21 cellular contexts compared by ENCODE assay signal in the genomic region with DNA sequence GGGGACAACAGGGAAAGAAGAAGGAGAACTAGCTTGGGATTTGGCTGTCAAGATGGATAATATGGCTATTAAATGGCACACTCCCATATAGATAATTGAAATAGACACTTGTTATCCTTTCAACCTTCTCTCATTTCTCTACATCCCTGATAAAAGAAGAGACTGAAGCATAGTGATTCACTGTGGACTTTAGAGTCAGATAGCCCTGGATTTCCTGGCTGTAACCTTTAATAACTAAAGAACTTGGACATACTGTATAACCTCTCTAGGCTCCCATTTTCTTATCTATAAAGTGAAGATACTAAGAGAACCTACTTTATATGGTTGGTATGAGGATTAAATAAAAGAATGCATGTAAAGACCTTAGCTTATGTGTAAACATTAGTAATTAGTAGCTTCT.
DNase-seq lines count a peak whose midpoint lies in the region; ATAC-seq, FAIRE-seq and TF ChIP-seq lines count a peak whose summit lies in the region.
"Had no signal": no experiment of that assay in that cellular context is flagged by ENCODE, and none has a peak within 500 bp of the region (broad histone marks: within the 10 kb centered on the region; RNA-seq: fewer than 3 reads in every experiment).

No MANE protein-coding gene starts in this region.

- H3K36me3 ChIP-seq in liver (ENCODE audit: control insufficient read depth in 4 of 4, insufficient read depth in 3 of 4, low read depth in 1 of 4, low read length in 3 of 4), result peaks cover 0 to 2% (median under 1%) of the 10 kb centered on the region in 4 donors
- no peaks in the 10 kb centered on the region for H3K36me3 ChIP-seq in HepG2 (replicated peaks in 1 of 2; ENCODE audit: control insufficient read depth in 1 of 2, insufficient read depth in 2 of 2, low read length in 2 of 2)
- H3K36me3 ChIP-seq in Karpas-422 (ENCODE audit: insufficient read depth, low read length), result no peaks in the 10 kb centered on the region
- H3K36me3 ChIP-seq in right lobe of liver, result no peaks in the 10 kb centered on the region
- no peaks in the 10 kb centered on the region for H3K36me3 ChIP-seq in hepatocyte (replicated peaks; ENCODE audit: insufficient read depth, low read depth)
- H3K36me3 ChIP-seq: BE2C, HAP-1 had no signal

- peaks cover 10% of the 10 kb centered on the region for H3K4me1 Mint-ChIP-seq in osteocyte (ENCODE audit: unreplicated experiment)

- H3K9ac ChIP-seq in liver (ENCODE audit: low read depth in 1 of 2, low read length in 2 of 2) (no peak overlapping the region), HepG2 (ENCODE audit: insufficient read depth, low read depth, low read length) (no peak overlapping the region), Karpas-422 (ENCODE audit: low read length) (no peak overlapping the region)
- H3K9ac ChIP-seq: BLaER1 treated with 17β-estradiol and CSF1 and Interleukin-3, amounts not matched to agents 10 nM and 100 nM had no signal

- TF ChIP-seq EP300 in HepG2 (IDR thresholded peaks at IDR 0.05; ENCODE audit: low read depth in 2 of 2, low read length in 2 of 2) (no peak), HepG2 (CRISPR knock-in tag; IDR thresholded peaks at IDR 0.05; ENCODE audit: borderline replicate concordance) (no peak)

- H3K4me2 ChIP-seq in HepG2 (ENCODE audit: low read depth, low read length), result no peak overlapping the region
- no peak overlapping the region for H3K4me2 ChIP-seq in Karpas-422 (ENCODE audit: low read depth, low read length, poor library complexity, severe bottlenecking)
- no peak overlapping the region for H3K4me2 ChIP-seq in hepatocyte
- H3K4me2 ChIP-seq: A549 had no signal

- intact Hi-C loops in HepG2 (cut with micrococcal nuclease; ENCODE audit: unreplicated experiment) (loop anchor here (2.0 kb wide), 1 partner anchor 64 kb away; no protein-coding TSS in a partner anchor), right lobe of liver (cut with DNase I) (loop anchor here in 1 of 2 donors (10.0 kb wide), 1 partner anchor 54 kb away; no protein-coding TSS in a partner anchor)

- H4K20me1 ChIP-seq in HepG2 (ENCODE audit: insufficient read depth, low read length) (no peaks in the 10 kb centered on the region), Karpas-422 (ENCODE audit: insufficient read depth, low read depth, low read length) (no peaks in the 10 kb centered on the region), hepatocyte (ENCODE audit: insufficient read depth, poor library complexity, severe bottlenecking) (no peaks in the 10 kb centered on the region)
- H4K20me1 ChIP-seq: BLaER1 treated with 17β-estradiol and CSF1 and Interleukin-3, amounts not matched to agents 10 nM and 100 nM had no signal

- POLR2A ChIA-PET in HepG2 (lab: Yijun Ruan, JAX), result no interaction called here

- H3K36me3 Mint-ChIP-seq in osteocyte (ENCODE audit: unreplicated experiment), result peaks cover 1% of the 10 kb centered on the region

- no peak for FAIRE-seq in HepG2 (lab: Jason Lieb, UNC)
- FAIRE-seq: A549, GM12892, H54 had no signal

- CTCF ChIA-PET in HepG2 (lab: Yijun Ruan, JAX; ENCODE audit: low intra/inter-chr PET ratio, low total read pairs), result interaction anchor here (1.0 kb wide), 1 partner anchor 65 kb away, joined by 3 read pairs; no protein-coding TSS in a partner anchor

- H3K27me3 Mint-ChIP-seq in osteocyte (ENCODE audit: unreplicated experiment), result no peaks in the 10 kb centered on the region
- H3K27me3 Mint-ChIP-seq: CD4-positive, alpha-beta T cell; CD8-positive, alpha-beta memory T cell had no signal

- in situ Hi-C loops in HepG2 (cut with HindIII; ENCODE audit: extremely low pct_ligation_motif_present, low pct_unique_long_range_greater_than_20kb), result no loop called here

- H3K9me3 Mint-ChIP-seq in osteocyte (ENCODE audit: unreplicated experiment), result no peaks in the 10 kb centered on the region
- H3K9me3 Mint-ChIP-seq: CD14-positive monocyte; CD4-positive, alpha-beta T cell; CD8-positive, alpha-beta memory T cell had no signal

- H3K4me1 ChIP-seq in liver (ENCODE audit: control insufficient read depth in 4 of 4, insufficient read depth in 4 of 4, low read length in 3 of 4) (peaks cover 0 to 7% (median 5%) of the 10 kb centered on the region in 4 donors), HepG2 (ENCODE audit: insufficient read depth, low read length) (no peaks in the 10 kb centered on the region), Karpas-422 (ENCODE audit: low read length) (no peaks in the 10 kb centered on the region), right lobe of liver (peaks cover 0 to 5% (median 0%) of the 10 kb centered on the region in 4 donors), hepatocyte (ENCODE audit: insufficient read depth) (no peaks in the 10 kb centered on the region)
- H3K4me1 ChIP-seq: HAP-1 had no signal

- H3K27ac ChIP-seq in liver (ENCODE audit: low read depth in 1 of 2, low read length in 2 of 2) (peak overlapping the region in 1 of 2 donors; percentile 20), HepG2 (ENCODE audit: extremely low read length, insufficient read depth, low read length) (no peak overlapping the region), Karpas-422 (ENCODE audit: low read length) (no peak overlapping the region), right lobe of liver (peak overlapping the region in 2 of 3 donors; percentile 3 to 5), hepatocyte (no peak overlapping the region)
- H3K27ac ChIP-seq: A549; BLaER1 treated with 17β-estradiol and CSF1 and Interleukin-3, amounts not matched to agents 10 nM and 100 nM had no signal

- no peaks in the 10 kb centered on the region for H3K9me2 ChIP-seq in Karpas-422 (replicated peaks; ENCODE audit: insufficient read depth, low read length)
- no peaks in the 10 kb centered on the region for H3K9me2 ChIP-seq in hepatocyte (replicated peaks; ENCODE audit: insufficient read depth)

- TF ChIP-seq POLR2A in HepG2 (IDR thresholded peaks at IDR 0.05; ENCODE audit: insufficient read depth in 1 of 2, low read depth in 2 of 2, low read length in 2 of 2), result no peak
- no peak for TF ChIP-seq POLR2A in right lobe of liver (IDR thresholded peaks at IDR 0.05)

- ATAC-seq in HepG2 (no peak), right lobe of liver (peak in 3 of 4 donors; percentile 28 to 80 (median 47))
- ATAC-seq: A549 had no signal

- TF ChIP-seq CTCF in liver (IDR thresholded peaks at IDR 0.05; ENCODE audit: low read depth, low read length, missing input control), result no peak
- TF ChIP-seq CTCF in HepG2 (CRISPR knock-in tag; IDR thresholded peaks at IDR 0.05), result no peak
- TF ChIP-seq CTCF in right lobe of liver (IDR thresholded peaks at IDR 0.05), result no peak
- no peak for TF ChIP-seq CTCF in hepatocyte (IDR thresholded peaks at IDR 0.05; ENCODE audit: poor library complexity)
- no peak for TF ChIP-seq CTCF in osteocyte (IDR thresholded peaks at IDR 0.05)

- DNase-seq in HepG2 (ENCODE audit: low spot score) (no peak), Karpas-422 (peak; percentile 19), right lobe of liver (no peak), DMS114 treated with DMSO at 0.1 percent for 48 hours (lab: John Stamatoyannopoulos, UW; ENCODE audit: unreplicated experiment) (no peak), hepatocyte (ENCODE audit: low spot score) (no peak), osteocyte (ENCODE audit: extremely low spot score, unreplicated experiment) (no peak)
- DNase-seq: 8988T; ACHN; BE2C; CD4-positive, alpha-beta T cell; CD8-positive, alpha-beta memory T cell; DMS153; DND-41; GOT3 had no signal

- H3K4me3 Mint-ChIP-seq in osteocyte (ENCODE audit: unreplicated experiment), result no peak overlapping the region
- H3K4me3 Mint-ChIP-seq: CD14-positive monocyte; CD4-positive, alpha-beta T cell; CD8-positive, alpha-beta memory T cell had no signal

- no peak for TF ChIP-seq RAD21 in liver (IDR thresholded peaks at IDR 0.05)
- no peak for TF ChIP-seq RAD21 in HepG2 (CRISPR knock-in tag; IDR thresholded peaks at IDR 0.05)

- H2AFZ ChIP-seq in HepG2 (ENCODE audit: low read length) (no peak overlapping the region), Karpas-422 (ENCODE audit: low read length) (no peak overlapping the region), hepatocyte (no peak overlapping the region)

- H3K79me2 ChIP-seq in HepG2 (ENCODE audit: insufficient read depth, low read length) (no peaks in the 10 kb centered on the region), Karpas-422 (ENCODE audit: low read length) (no peaks in the 10 kb centered on the region), hepatocyte (no peaks in the 10 kb centered on the region)

- no peak overlapping the region for H3K27ac Mint-ChIP-seq in osteocyte (ENCODE audit: unreplicated experiment)
- H3K27ac Mint-ChIP-seq: CD14-positive monocyte; CD4-positive, alpha-beta T cell had no signal

- no peaks in the 10 kb centered on the region for H3K27me3 ChIP-seq in liver (ENCODE audit: control insufficient read depth in 4 of 4, insufficient read depth in 4 of 4, low read length in 3 of 4)
- no peaks in the 10 kb centered on the region for H3K27me3 ChIP-seq in HepG2 (ENCODE audit: control insufficient read depth in 1 of 2, insufficient read depth in 2 of 2, low read length in 2 of 2)
- no peaks in the 10 kb centered on the region for H3K27me3 ChIP-seq in Karpas-422 (ENCODE audit: low read length)
- H3K27me3 ChIP-seq in right lobe of liver, result no peaks in the 10 kb centered on the region
- no peaks in the 10 kb centered on the region for H3K27me3 ChIP-seq in hepatocyte
- H3K27me3 ChIP-seq: BE2C; BLaER1 treated with 17β-estradiol and CSF1 and Interleukin-3, amounts not matched to agents 10 nM and 100 nM had no signal

- no peaks in the 10 kb centered on the region for H3K9me3 ChIP-seq in liver (ENCODE audit: control insufficient read depth in 4 of 4, low read length in 3 of 4)
- no peaks in the 10 kb centered on the region for H3K9me3 ChIP-seq in HepG2 (ENCODE audit: low read length)
- no peaks in the 10 kb centered on the region for H3K9me3 ChIP-seq in Karpas-422 (ENCODE audit: low read length)
- H3K9me3 ChIP-seq in right lobe of liver, result no peaks in the 10 kb centered on the region
- no peaks in the 10 kb centered on the region for H3K9me3 ChIP-seq in hepatocyte (ENCODE audit: low read depth)
- H3K9me3 ChIP-seq: A549; BE2C; BLaER1 treated with 17β-estradiol and CSF1 and Interleukin-3, amounts not matched to agents 10 nM and 100 nM; HAP-1 had no signal

- no peak overlapping the region for H3K4me3 ChIP-seq in liver (ENCODE audit: low read depth in 1 of 3, low read length in 3 of 3)
- H3K4me3 ChIP-seq in HepG2 (replicated peaks in 1 of 3; ENCODE audit: insufficient read depth in 1 of 3, low read depth in 2 of 3, low read length in 3 of 3), result no peak overlapping the region
- no peak overlapping the region for H3K4me3 ChIP-seq in Karpas-422 (ENCODE audit: low read length)
- H3K4me3 ChIP-seq in right lobe of liver, result no peak overlapping the region
- H3K4me3 ChIP-seq in hepatocyte, result no peak overlapping the region
- H3K4me3 ChIP-seq: A549; BLaER1 treated with 17β-estradiol and CSF1 and Interleukin-3, amounts not matched to agents 10 nM and 100 nM; HAP-1 had no signal

- BruUV-seq in HepG2 (replicated peaks; lab: Mats Ljungman, UMichigan), result no TSS peak

TF ChIP-seq in liver, 16 proteins besides CTCF, POLR2A, EP300 and RAD21 (continues in another document):
- TF ChIP-seq SP1 (IDR thresholded peaks at IDR 0.05) (no peak), YY1 (IDR thresholded peaks at IDR 0.05) (no peak), JUND (IDR thresholded peaks at IDR 0.05) (peak in 1 of 2 donors; percentile 17), HNF4A (conservative IDR thresholded peaks at IDR 0.05) (peak; percentile 17 to 54)

Comparison
In these comparisons a context has a peak if more than half of its experiments do, and no peak if none do; other contexts are left out.
1. H3K27ac ChIP-seq: peak in right lobe of liver (2 of 3); none in HepG2 (single experiment), Karpas-422 (single experiment) and hepatocyte (single experiment).